18 cellular contexts compared by ENCODE assay signal in the genomic region with DNA sequence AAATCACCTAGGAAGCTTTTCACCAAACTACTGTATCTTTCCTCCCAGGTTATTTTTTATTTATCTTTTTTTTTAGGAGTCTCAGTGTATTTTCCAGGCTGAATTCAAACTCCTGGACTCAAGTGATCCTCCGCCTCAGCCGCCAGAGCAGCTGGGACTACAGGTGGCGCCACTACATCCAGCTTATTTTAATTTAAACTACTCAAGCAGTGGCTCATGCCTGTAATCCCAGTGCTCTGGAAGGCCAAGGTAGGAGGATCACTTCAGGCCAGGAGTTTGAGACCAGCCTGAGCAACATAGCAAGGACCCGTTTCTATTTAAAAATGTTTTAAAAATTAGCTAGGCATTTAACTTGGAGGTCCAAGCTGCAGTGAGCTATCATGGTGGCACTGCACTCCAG. TPM values are rescaled to one million over a fixed set of nuclear protein-coding genes. Genes with fewer than 3 reads are reported as not detected.
A peak's percentile ranks its signal among the peaks of the same experiment; 100 is the strongest.
DNase-seq lines count a peak whose midpoint lies in the region; ATAC-seq and TF ChIP-seq lines count a peak whose summit lies in the region.
"Had no signal": no experiment of that assay in that cellular context is flagged by ENCODE, and none has a peak within 500 bp of the region (broad histone marks: within the 10 kb centered on the region; RNA-seq: fewer than 3 reads in every experiment).

No MANE protein-coding gene starts in this region.

- no peaks in the 10 kb centered on the region for H3K27me3 Mint-ChIP-seq in GM23338 (ENCODE audit: insufficient read depth, low read depth, poor library complexity)

- H3K27me3 ChIP-seq in GM23338 (ENCODE audit: insufficient read depth) (0 out of 2 replicates have a peak, but pooled peaks cover 2% of the 10 kb centered on the region), WERI-Rb-1 (ENCODE audit: insufficient read depth, low read depth, severe bottlenecking) (peaks cover 4% of the 10 kb centered on the region)
- H3K27me3 ChIP-seq: colonic mucosa had no signal

- no peaks in the 10 kb centered on the region for H3K79me2 ChIP-seq in GM23338 (replicated peaks; ENCODE audit: insufficient read depth)

- H3K27ac ChIP-seq in C4-2B (no peak overlapping the region), GM23338 (ENCODE audit: low read depth) (no peak overlapping the region), WERI-Rb-1 (no peak overlapping the region)
- H3K27ac ChIP-seq: colonic mucosa had no signal

- no peaks in the 10 kb centered on the region for H3K9me2 ChIP-seq in GM23338 (ENCODE audit: insufficient read depth)

- H3K27ac Mint-ChIP-seq in GM23338, result no peak overlapping the region
- H3K27ac Mint-ChIP-seq: activated CD8-positive, alpha-beta memory T cell treated with anti-CD3 and anti-CD28 coated beads, Interleukin-2, amount 10 ng/mL, durations not matched to agents 7 days and 5 days; memory B cell; stimulated activated effector memory CD8-positive, alpha-beta T cell treated with anti-CD3 and anti-CD28 coated beads, Interleukin-12 subunit alpha, Interleukin-12 subunit beta, amount 100 ng/mL, for 72 hours had no signal

- no peaks in the 10 kb centered on the region for H3K36me3 Mint-ChIP-seq in GM23338 (ENCODE audit: low read depth)
- H3K36me3 Mint-ChIP-seq: memory B cell had no signal

- no peak overlapping the region for H3K4me3 Mint-ChIP-seq in GM23338
- H3K4me3 Mint-ChIP-seq: activated CD8-positive, alpha-beta memory T cell treated with anti-CD3 and anti-CD28 coated beads, Interleukin-2, amount 10 ng/mL, durations not matched to agents 7 days and 5 days; CD8-positive, alpha-beta memory T cell; memory B cell; stimulated activated effector memory CD8-positive, alpha-beta T cell treated with anti-CD3 and anti-CD28 coated beads, Interleukin-12 subunit alpha, Interleukin-12 subunit beta, amount 100 ng/mL, for 72 hours had no signal

- H3K9me3 ChIP-seq in WERI-Rb-1 (ENCODE audit: severe bottlenecking), result no peaks in the 10 kb centered on the region
- H3K9me3 ChIP-seq: colonic mucosa had no signal

- H4K20me1 ChIP-seq in GM23338 (replicated peaks; ENCODE audit: insufficient read depth), result no peaks in the 10 kb centered on the region

- H2AFZ ChIP-seq in GM23338, result no peak overlapping the region

- H3K4me3 ChIP-seq in GM23338 (no peak overlapping the region), WERI-Rb-1 (ENCODE audit: low read depth, low read length) (no peak overlapping the region), foreskin fibroblast (ENCODE audit: low read depth in 1 of 2, low read length in 2 of 2) (no peak overlapping the region)
- H3K4me3 ChIP-seq: colonic mucosa had no signal

- no peaks in the 10 kb centered on the region for H3F3A ChIP-seq in GM23338 (replicated peaks; ENCODE audit: low read depth)

- no peaks in the 10 kb centered on the region for H3K9me3 Mint-ChIP-seq in GM23338
- H3K9me3 Mint-ChIP-seq: CD8-positive, alpha-beta memory T cell; memory B cell; stimulated activated effector memory CD8-positive, alpha-beta T cell treated with anti-CD3 and anti-CD28 coated beads, Interleukin-12 subunit alpha, Interleukin-12 subunit beta, amount 100 ng/mL, for 72 hours had no signal

- no peak overlapping the region for H3K4me2 ChIP-seq in GM23338

- H3K36me3 ChIP-seq in GM23338 (ENCODE audit: insufficient read depth) (no peaks in the 10 kb centered on the region), WERI-Rb-1 (no peaks in the 10 kb centered on the region)
- H3K36me3 ChIP-seq: colonic mucosa had no signal

- TF ChIP-seq CTCF in C4-2B (conservative IDR thresholded peaks at IDR 0.05), result peak; percentile 19
- TF ChIP-seq CTCF in GM23338 (conservative IDR thresholded peaks at IDR 0.05; ENCODE audit: low read depth in 2 of 2), result peak; percentile 61 to 70
- peak; percentile 38 for TF ChIP-seq CTCF in WERI-Rb-1 (IDR thresholded peaks at IDR 0.05; ENCODE audit: low read depth, low read length)
- TF ChIP-seq CTCF in foreskin fibroblast (IDR thresholded peaks at IDR 0.05; ENCODE audit: low read depth, low read length), result peak; percentile 12

- ATAC-seq in GM23338 (peak; percentile 20; the same call in 2 of the 3 replicates), GM18858 (IDR thresholded peaks at IDR 0.05; ENCODE audit: unreplicated experiment) (no peak)
- ATAC-seq: activated CD8-positive, alpha-beta memory T cell treated with anti-CD3 and anti-CD28 coated beads, Interleukin-2, amount 10 ng/mL, durations not matched to agents 7 days and 5 days; stimulated activated effector memory CD8-positive, alpha-beta T cell treated with anti-CD3 and anti-CD28 coated beads, Interleukin-12 subunit alpha, Interleukin-12 subunit beta, amount 100 ng/mL, for 72 hours had no signal

- DNase-seq in GM23338 (ENCODE audit: low spot score) (peak; percentile 57), WERI-Rb-1 (peak; percentile 22), foreskin fibroblast (no peak), NCI-H524 treated with DMSO at 0.1 percent for 48 hours (lab: John Stamatoyannopoulos, UW) (no peak), medulla oblongata (ENCODE audit: extremely low spot score) (no peak)
- DNase-seq: activated CD8-positive, alpha-beta memory T cell treated with anti-CD3 and anti-CD28 coated beads, Interleukin-2, amount 10 ng/mL, durations not matched to agents 7 days and 5 days; colonic mucosa; Kasumi-1; NCI-H2029 treated with DMSO at 0.1 percent for 48 hours; NCI-H748 treated with DMSO at 0.1 percent for 48 hours; nucleus accumbens; SIG-M5; stimulated activated CD4-positive, alpha-beta T cell treated with anti-CD3 and anti-CD28 coated beads, Interleukin-4, amount 100 ng/mL, for 4 hours had no signal

- peaks cover 17% of the 10 kb centered on the region for H3K4me1 Mint-ChIP-seq in GM23338
- H3K4me1 Mint-ChIP-seq: memory B cell; stimulated activated effector memory CD8-positive, alpha-beta T cell treated with anti-CD3 and anti-CD28 coated beads, Interleukin-12 subunit alpha, Interleukin-12 subunit beta, amount 100 ng/mL, for 72 hours had no signal

- peaks cover 13% of the 10 kb centered on the region for H3K4me1 ChIP-seq in GM23338 (ENCODE audit: insufficient read depth)
- H3K4me1 ChIP-seq: colonic mucosa had no signal

TF ChIP-seq in GM23338, 12 proteins besides CTCF, POLR2A, EP300 and RAD21 (continues in another document):
- no peak for TF ChIP-seq JUNB (IDR thresholded peaks at IDR 0.05; ENCODE audit: unreplicated experiment)
- TF ChIP-seq, protein P1, sequence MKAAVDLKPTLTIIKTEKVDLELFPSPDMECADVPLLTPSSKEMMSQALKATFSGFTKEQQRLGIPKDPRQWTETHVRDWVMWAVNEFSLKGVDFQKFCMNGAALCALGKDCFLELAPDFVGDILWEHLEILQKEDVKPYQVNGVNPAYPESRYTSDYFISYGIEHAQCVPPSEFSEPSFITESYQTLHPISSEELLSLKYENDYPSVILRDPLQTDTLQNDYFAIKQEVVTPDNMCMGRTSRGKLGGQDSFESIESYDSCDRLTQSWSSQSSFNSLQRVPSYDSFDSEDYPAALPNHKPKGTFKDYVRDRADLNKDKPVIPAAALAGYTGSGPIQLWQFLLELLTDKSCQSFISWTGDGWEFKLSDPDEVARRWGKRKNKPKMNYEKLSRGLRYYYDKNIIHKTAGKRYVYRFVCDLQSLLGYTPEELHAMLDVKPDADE (IDR thresholded peaks at IDR 0.05), result no peak

RNA-seq across cellular contexts. Expression of gene LEF1, which starts 37.8 kb away (rescaled TPM):
- total RNA-seq in GM23338 (2014; rRNA removed; shearing (Covaris generic)), result 0.23 and 0.73 TPM in 2 replicates
- polyA plus RNA-seq in GM23338 (2016; fragmentation: Nextera tagmentation; extraction: Ambion mirVana), result 0.50 and 1.0 TPM in 2 replicates

Comparison
In these comparisons a context has a peak if more than half of its experiments do, and no peak if none do; other contexts are left out.
1. CTCF ChIP-seq: peak in every context shown above with its lines; median percentile 66 in GM23338; 38 in WERI-Rb-1; 19 in C4-2B; 12 in foreskin fibroblast.
2. DNase-seq: peak in GM23338 (single experiment) and WERI-Rb-1 (single experiment); none in foreskin fibroblast (0 of 2), NCI-H524 treated with DMSO at 0.1 percent for 48 hours (single experiment) and medulla oblongata (single experiment).